ENCODE assay signal across 14 cellular contexts in genomic region chr5:177459819-177460628, GRCh38.
"Had no signal": no experiment of that assay in that cellular context is flagged by ENCODE, and none has a peak within 500 bp of the region (broad histone marks: within the 10 kb centered on the region; RNA-seq: fewer than 3 reads in every experiment).

No MANE protein-coding gene starts in this region.

- H3K27me3 Mint-ChIP-seq: activated B cell treated with CpG ODN at 0.5 μM for 24 hours; naive thymus-derived CD8-positive, alpha-beta T cell had no signal

- ATAC-seq: naive thymus-derived CD8-positive, alpha-beta T cell had no signal

- H3K27ac Mint-ChIP-seq: activated B cell treated with CpG ODN at 0.5 μM for 24 hours had no signal

- FAIRE-seq: colon, TTC549 had no signal

- H3K9me3 ChIP-seq: adrenal gland, sigmoid colon, thoracic aorta had no signal

- H3K36me3 ChIP-seq: adrenal gland had no signal

- H3K9me3 Mint-ChIP-seq: activated B cell treated with CpG ODN at 0.5 μM for 24 hours had no signal

- H3K27me3 ChIP-seq: adrenal gland, cardiac muscle cell, sigmoid colon, spleen had no signal

- DNase-seq: activated B cell treated with CpG ODN at 0.5 μM for 24 hours; activated CD4-positive, alpha-beta T cell treated with anti-CD3 and anti-CD28 coated beads for 48 hours; activated naive CD4-positive, alpha-beta T cell treated with anti-CD3 and anti-CD28 coated beads, Interleukin-2, amount 50 U/mL, for 16 hours; adrenal gland; foreskin fibroblast; left ventricle myocardium inferior; naive thymus-derived CD8-positive, alpha-beta T cell; sigmoid colon; spleen; T-helper 2 cell had no signal

- H3K4me3 Mint-ChIP-seq: activated B cell treated with CpG ODN at 0.5 μM for 24 hours; naive thymus-derived CD8-positive, alpha-beta T cell had no signal

- H3K27ac ChIP-seq: cardiac muscle cell, left ventricle myocardium inferior, sigmoid colon, spleen, thoracic aorta had no signal

- H3K4me3 ChIP-seq: adrenal gland, cardiac muscle cell, left ventricle myocardium inferior, sigmoid colon, spleen, thoracic aorta had no signal
